In genomic region chr4:120225527-120225926, GRCh38 we compare ENCODE assay signal across 24 cellular contexts.
"Had no signal": no experiment of that assay in that cellular context is flagged by ENCODE, and none has a peak within 500 bp of the region (broad histone marks: within the 10 kb centered on the region; RNA-seq: fewer than 3 reads in every experiment).

No MANE protein-coding gene starts in this region.

- H3K36me3 ChIP-seq: ascending aorta had no signal

- H3K4me1 ChIP-seq: ascending aorta had no signal

- DNase-seq: activated B cell treated with CpG ODN at 0.5 μM for 24 hours; activated CD4-positive, alpha-beta T cell treated with anti-CD3 and anti-CD28 coated beads for 1 hour; activated CD4-positive, alpha-beta T cell treated with anti-CD3 and anti-CD28 coated beads, Interleukin-2, amount 10 ng/mL, durations not matched to agents 24 days and 14 days; activated CD4-positive, alpha-beta T cell treated with anti-CD3 and anti-CD28 coated beads, Interleukin-2, amount 50 U/mL, for 48 hours; activated CD8-positive, alpha-beta memory T cell treated with anti-CD3 and anti-CD28 coated beads, Interleukin-2, amount 10 ng/mL, durations not matched to agents 7 days and 5 days; activated effector memory CD4-positive, alpha-beta T cell treated with Interleukin-2 at 50 U/mL for 16 hours; activated naive CD4-positive, alpha-beta T cell; activated T-cell treated with anti-CD3 and anti-CD28 coated beads, Interleukin-2, amount 50 U/mL, for 24 hours; amniotic stem cell; body of pancreas; central memory CD4-positive, alpha-beta T cell; Karpas-422; NCI-H1048; NCI-H146; NCI-H1930; NCI-H345; NCI-H510A treated with DMSO at 0.1 percent for 48 hours; NCI-H69; PC-3; SIG-M5; T-helper 17 cell; T-helper 9 cell had no signal

- ATAC-seq: activated CD8-positive, alpha-beta memory T cell treated with anti-CD3 and anti-CD28 coated beads, Interleukin-2, amount 10 ng/mL, durations not matched to agents 7 days and 5 days; body of pancreas; K562; PC-3; T-helper 17 cell had no signal

- H3K9me3 ChIP-seq: ascending aorta, body of pancreas had no signal

- H3K27me3 ChIP-seq: ascending aorta, body of pancreas had no signal

- H3K27ac ChIP-seq: ascending aorta, body of pancreas had no signal

- H3K4me3 ChIP-seq: ascending aorta, body of pancreas, K562 had no signal
